ENCODE assay signal across 1 cellular context in the genomic region with DNA sequence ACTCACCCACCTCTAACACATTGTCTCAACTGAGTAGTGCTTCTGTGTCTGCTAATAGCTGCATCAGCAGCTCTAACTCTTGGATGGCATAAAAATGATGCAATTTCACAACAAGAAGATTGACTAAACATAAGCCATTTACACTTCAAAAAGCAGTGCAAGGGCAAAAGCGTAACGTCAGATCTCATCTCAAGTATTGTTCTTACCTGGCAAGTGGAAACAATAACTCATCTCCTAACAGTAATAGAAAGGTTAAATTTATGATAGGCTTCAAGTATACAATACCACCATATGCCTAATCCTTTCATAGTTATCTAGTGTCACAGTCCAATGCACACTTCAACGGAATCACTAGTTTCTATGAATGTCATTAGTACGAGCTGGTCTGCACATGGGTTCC.
A peak's percentile ranks its signal among the peaks of the same experiment; 100 is the strongest.
TF ChIP-seq lines count a peak whose summit lies in the region.

No MANE protein-coding gene starts in this region.

TF ChIP-seq in GM12878, 131 proteins besides CTCF, POLR2A, EP300 and RAD21 (continued from another document and continues in another):
- TF ChIP-seq, protein P1, sequence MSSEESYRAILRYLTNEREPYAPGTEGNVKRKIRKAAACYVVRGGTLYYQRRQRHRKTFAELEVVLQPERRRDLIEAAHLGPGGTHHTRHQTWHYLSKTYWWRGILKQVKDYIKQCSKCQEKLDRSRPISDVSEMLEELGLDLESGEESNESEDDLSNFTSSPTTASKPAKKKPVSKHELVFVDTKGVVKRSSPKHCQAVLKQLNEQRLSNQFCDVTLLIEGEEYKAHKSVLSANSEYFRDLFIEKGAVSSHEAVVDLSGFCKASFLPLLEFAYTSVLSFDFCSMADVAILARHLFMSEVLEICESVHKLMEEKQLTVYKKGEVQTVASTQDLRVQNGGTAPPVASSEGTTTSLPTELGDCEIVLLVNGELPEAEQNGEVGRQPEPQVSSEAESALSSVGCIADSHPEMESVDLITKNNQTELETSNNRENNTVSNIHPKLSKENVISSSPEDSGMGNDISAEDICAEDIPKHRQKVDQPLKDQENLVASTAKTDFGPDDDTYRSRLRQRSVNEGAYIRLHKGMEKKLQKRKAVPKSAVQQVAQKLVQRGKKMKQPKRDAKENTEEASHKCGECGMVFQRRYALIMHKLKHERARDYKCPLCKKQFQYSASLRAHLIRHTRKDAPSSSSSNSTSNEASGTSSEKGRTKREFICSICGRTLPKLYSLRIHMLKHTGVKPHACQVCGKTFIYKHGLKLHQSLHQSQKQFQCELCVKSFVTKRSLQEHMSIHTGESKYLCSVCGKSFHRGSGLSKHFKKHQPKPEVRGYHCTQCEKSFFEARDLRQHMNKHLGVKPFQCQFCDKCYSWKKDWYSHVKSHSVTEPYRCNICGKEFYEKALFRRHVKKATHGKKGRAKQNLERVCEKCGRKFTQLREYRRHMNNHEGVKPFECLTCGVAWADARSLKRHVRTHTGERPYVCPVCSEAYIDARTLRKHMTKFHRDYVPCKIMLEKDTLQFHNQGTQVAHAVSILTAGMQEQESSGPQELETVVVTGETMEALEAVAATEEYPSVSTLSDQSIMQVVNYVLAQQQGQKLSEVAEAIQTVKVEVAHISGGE (CRISPR knock-in tag; IDR thresholded peaks at IDR 0.05): no peak
- no peak for TF ChIP-seq SREBF1 (IDR thresholded peaks at IDR 0.05; ENCODE audit: low read length)
- peak; percentile 74 for TF ChIP-seq CREB1 (IDR thresholded peaks at IDR 0.05; ENCODE audit: low read depth)
- TF ChIP-seq PKNOX1 (IDR thresholded peaks at IDR 0.05): no peak
- no peak for TF ChIP-seq SMC3 (IDR thresholded peaks at IDR 0.05; ENCODE audit: borderline replicate concordance, low read length)
- TF ChIP-seq HCFC1 (IDR thresholded peaks at IDR 0.05; ENCODE audit: low read length): no peak
- no peak for TF ChIP-seq ESRRA (IDR thresholded peaks at IDR 0.05; ENCODE audit: low read length)
- no peak for TF ChIP-seq ZBED1 (IDR thresholded peaks at IDR 0.05; ENCODE audit: borderline replicate concordance)
- TF ChIP-seq ETV6 (conservative IDR thresholded peaks at IDR 0.05 in 1 of 2, IDR thresholded peaks at IDR 0.05 in 1 of 2; ENCODE audit: borderline replicate concordance in 1 of 2, low read depth in 1 of 2): peak in 1 of 2 experiments; percentile 33; a peak in 1 of 4 replicates
- TF ChIP-seq RBBP5 (conservative IDR thresholded peaks at IDR 0.05): no peak
- no peak for TF ChIP-seq TCF7 (IDR thresholded peaks at IDR 0.05; ENCODE audit: borderline replicate concordance)
- TF ChIP-seq MYC (IDR thresholded peaks at IDR 0.05; ENCODE audit: insufficient read depth, insufficient read length, insufficient replicate concordance, low read length, severe bottlenecking): no peak
- TF ChIP-seq GATAD2B (conservative IDR thresholded peaks at IDR 0.05; ENCODE audit: low read depth): no peak
- no peak for TF ChIP-seq NR2C1 (IDR thresholded peaks at IDR 0.05)
- TF ChIP-seq, protein P2, sequence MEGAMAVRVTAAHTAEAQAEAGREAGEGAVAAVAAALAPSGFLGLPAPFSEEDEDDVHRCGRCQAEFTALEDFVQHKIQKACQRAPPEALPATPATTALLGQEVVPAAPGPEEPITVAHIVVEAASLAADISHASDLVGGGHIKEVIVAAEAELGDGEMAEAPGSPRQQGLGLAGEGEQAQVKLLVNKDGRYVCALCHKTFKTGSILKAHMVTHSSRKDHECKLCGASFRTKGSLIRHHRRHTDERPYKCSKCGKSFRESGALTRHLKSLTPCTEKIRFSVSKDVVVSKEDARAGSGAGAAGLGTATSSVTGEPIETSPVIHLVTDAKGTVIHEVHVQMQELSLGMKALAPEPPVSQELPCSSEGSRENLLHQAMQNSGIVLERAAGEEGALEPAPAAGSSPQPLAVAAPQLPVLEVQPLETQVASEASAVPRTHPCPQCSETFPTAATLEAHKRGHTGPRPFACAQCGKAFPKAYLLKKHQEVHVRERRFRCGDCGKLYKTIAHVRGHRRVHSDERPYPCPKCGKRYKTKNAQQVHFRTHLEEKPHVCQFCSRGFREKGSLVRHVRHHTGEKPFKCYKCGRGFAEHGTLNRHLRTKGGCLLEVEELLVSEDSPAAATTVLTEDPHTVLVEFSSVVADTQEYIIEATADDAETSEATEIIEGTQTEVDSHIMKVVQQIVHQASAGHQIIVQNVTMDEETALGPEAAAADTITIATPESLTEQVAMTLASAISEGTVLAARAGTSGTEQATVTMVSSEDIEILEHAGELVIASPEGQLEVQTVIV (IDR thresholded peaks at IDR 0.05; ENCODE audit: borderline replicate concordance, partially characterized antibody): no peak
- no peak for TF ChIP-seq MTA3 (IDR thresholded peaks at IDR 0.05; ENCODE audit: borderline replicate concordance, low read length)
- no peak for TF ChIP-seq PAX5 (IDR thresholded peaks at IDR 0.05; ENCODE audit: borderline replicate concordance, low read depth, low read length)
- TF ChIP-seq EZH2 (IDR thresholded peaks at IDR 0.05; ENCODE audit: borderline replicate concordance, control insufficient read depth, low read depth, low read length): no peak
- no peak for TF ChIP-seq PML (IDR thresholded peaks at IDR 0.05; ENCODE audit: low read length)
- TF ChIP-seq TARDBP (IDR thresholded peaks at IDR 0.05; ENCODE audit: borderline replicate concordance): no peak
- no peak for TF ChIP-seq YY1 (IDR thresholded peaks at IDR 0.05; ENCODE audit: low read depth, low read length)
- TF ChIP-seq, protein P3, sequence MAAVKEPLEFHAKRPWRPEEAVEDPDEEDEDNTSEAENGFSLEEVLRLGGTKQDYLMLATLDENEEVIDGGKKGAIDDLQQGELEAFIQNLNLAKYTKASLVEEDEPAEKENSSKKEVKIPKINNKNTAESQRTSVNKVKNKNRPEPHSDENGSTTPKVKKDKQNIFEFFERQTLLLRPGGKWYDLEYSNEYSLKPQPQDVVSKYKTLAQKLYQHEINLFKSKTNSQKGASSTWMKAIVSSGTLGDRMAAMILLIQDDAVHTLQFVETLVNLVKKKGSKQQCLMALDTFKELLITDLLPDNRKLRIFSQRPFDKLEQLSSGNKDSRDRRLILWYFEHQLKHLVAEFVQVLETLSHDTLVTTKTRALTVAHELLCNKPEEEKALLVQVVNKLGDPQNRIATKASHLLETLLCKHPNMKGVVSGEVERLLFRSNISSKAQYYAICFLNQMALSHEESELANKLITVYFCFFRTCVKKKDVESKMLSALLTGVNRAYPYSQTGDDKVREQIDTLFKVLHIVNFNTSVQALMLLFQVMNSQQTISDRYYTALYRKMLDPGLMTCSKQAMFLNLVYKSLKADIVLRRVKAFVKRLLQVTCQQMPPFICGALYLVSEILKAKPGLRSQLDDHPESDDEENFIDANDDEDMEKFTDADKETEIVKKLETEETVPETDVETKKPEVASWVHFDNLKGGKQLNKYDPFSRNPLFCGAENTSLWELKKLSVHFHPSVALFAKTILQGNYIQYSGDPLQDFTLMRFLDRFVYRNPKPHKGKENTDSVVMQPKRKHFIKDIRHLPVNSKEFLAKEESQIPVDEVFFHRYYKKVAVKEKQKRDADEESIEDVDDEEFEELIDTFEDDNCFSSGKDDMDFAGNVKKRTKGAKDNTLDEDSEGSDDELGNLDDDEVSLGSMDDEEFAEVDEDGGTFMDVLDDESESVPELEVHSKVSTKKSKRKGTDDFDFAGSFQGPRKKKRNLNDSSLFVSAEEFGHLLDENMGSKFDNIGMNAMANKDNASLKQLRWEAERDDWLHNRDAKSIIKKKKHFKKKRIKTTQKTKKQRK (IDR thresholded peaks at IDR 0.05; ENCODE audit: low read depth, low read length): no peak
- no peak for TF ChIP-seq CBX3 (IDR thresholded peaks at IDR 0.05; ENCODE audit: borderline replicate concordance, low read depth)
- no peak for TF ChIP-seq HDGF (IDR thresholded peaks at IDR 0.05)
- TF ChIP-seq, protein P4, sequence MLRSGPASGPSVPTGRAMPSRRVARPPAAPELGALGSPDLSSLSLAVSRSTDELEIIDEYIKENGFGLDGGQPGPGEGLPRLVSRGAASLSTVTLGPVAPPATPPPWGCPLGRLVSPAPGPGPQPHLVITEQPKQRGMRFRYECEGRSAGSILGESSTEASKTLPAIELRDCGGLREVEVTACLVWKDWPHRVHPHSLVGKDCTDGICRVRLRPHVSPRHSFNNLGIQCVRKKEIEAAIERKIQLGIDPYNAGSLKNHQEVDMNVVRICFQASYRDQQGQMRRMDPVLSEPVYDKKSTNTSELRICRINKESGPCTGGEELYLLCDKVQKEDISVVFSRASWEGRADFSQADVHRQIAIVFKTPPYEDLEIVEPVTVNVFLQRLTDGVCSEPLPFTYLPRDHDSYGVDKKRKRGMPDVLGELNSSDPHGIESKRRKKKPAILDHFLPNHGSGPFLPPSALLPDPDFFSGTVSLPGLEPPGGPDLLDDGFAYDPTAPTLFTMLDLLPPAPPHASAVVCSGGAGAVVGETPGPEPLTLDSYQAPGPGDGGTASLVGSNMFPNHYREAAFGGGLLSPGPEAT (IDR thresholded peaks at IDR 0.05; ENCODE audit: low read depth): no peak
- no peak for TF ChIP-seq POLR2AphosphoS2 (IDR thresholded peaks at IDR 0.05; ENCODE audit: low read depth, low read length)
- TF ChIP-seq USF1 (IDR thresholded peaks at IDR 0.05; ENCODE audit: borderline replicate concordance, extremely low read length, insufficient read depth, low read depth, low read length): no peak
- no peak for TF ChIP-seq WRNIP1 (IDR thresholded peaks at IDR 0.05; ENCODE audit: borderline replicate concordance, low read depth, low read length)
- no peak for TF ChIP-seq PAX8 (IDR thresholded peaks at IDR 0.05)
- TF ChIP-seq ZSCAN29 (IDR thresholded peaks at IDR 0.05): no peak
- no peak for TF ChIP-seq ZBTB40 (IDR thresholded peaks at IDR 0.05; ENCODE audit: borderline replicate concordance)
- no peak for TF ChIP-seq KDM1A (IDR thresholded peaks at IDR 0.05; ENCODE audit: borderline replicate concordance)
- TF ChIP-seq SIN3A (IDR thresholded peaks at IDR 0.05; ENCODE audit: low read depth, low read length): no peak
- TF ChIP-seq, protein P5, sequence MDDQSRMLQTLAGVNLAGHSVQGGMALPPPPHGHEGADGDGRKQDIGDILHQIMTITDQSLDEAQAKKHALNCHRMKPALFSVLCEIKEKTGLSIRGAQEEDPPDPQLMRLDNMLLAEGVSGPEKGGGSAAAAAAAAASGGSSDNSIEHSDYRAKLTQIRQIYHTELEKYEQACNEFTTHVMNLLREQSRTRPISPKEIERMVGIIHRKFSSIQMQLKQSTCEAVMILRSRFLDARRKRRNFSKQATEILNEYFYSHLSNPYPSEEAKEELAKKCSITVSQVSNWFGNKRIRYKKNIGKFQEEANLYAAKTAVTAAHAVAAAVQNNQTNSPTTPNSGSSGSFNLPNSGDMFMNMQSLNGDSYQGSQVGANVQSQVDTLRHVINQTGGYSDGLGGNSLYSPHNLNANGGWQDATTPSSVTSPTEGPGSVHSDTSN (IDR thresholded peaks at IDR 0.05; ENCODE audit: insufficient replicate concordance, low read depth, low read length): no peak
- TF ChIP-seq FOS (IDR thresholded peaks at IDR 0.05; ENCODE audit: borderline replicate concordance, extremely low read depth, insufficient read length): no peak
- no peak for TF ChIP-seq CBFB (IDR thresholded peaks at IDR 0.05; ENCODE audit: low read depth)
- no peak for TF ChIP-seq MEF2B (IDR thresholded peaks at IDR 0.05; ENCODE audit: partially characterized antibody, poor library complexity, severe bottlenecking)
- TF ChIP-seq NFXL1 (IDR thresholded peaks at IDR 0.05; ENCODE audit: borderline replicate concordance): no peak
